Comparison of ENCODE assay signal across 8 cellular contexts in the genomic region with DNA sequence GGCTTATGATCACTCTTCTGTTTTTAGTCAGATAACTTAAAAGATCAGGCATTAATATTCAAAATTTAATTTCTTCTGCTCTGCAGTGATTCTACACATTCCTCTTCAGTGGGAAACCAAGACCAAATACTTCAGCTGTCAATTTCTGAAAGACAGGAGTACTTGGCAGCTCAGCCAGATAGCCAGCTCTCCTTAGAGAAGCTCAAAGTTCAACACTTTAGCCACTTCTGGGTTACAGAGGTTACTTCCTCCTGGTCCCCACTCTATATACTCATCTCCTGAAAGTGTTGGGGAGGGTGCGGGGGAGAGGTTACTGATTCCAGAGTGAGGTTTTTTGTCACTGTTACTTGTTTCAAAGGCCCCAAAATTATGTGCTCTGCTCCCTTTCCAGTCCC. TPM values are rescaled to one million over a fixed set of nuclear protein-coding genes. Genes with fewer than 3 reads are reported as not detected.
A peak's percentile ranks its signal among the peaks of the same experiment; 100 is the strongest.
DNase-seq lines count a peak whose midpoint lies in the region; ATAC-seq and TF ChIP-seq lines count a peak whose summit lies in the region.

No MANE protein-coding gene starts in this region.

- TF ChIP-seq CTCF in suprapubic skin (IDR thresholded peaks at IDR 0.05): no peak
- TF ChIP-seq CTCF in foreskin fibroblast (IDR thresholded peaks at IDR 0.05; ENCODE audit: low read depth, low read length): no peak

- peak overlapping the region; percentile 84 for H3K27ac ChIP-seq in CD8-positive, alpha-beta memory T cell (ENCODE audit: low read depth, low read length)
- no peak overlapping the region for H3K27ac ChIP-seq in suprapubic skin
- H3K27ac ChIP-seq in aorta (ENCODE audit: low read depth in 1 of 2, low read length in 2 of 2): no peak overlapping the region

- no peaks in the 10 kb centered on the region for H3K9me3 Mint-ChIP-seq in CD8-positive, alpha-beta memory T cell
- no peaks in the 10 kb centered on the region for H3K9me3 Mint-ChIP-seq in activated naive CD4-positive, alpha-beta T cell treated with anti-CD3 and anti-CD28 coated beads, Interleukin-2, amount 10 ng/mL, durations not matched to agents 7 days and 5 days

- no peak for TF ChIP-seq EP300 in suprapubic skin (IDR thresholded peaks at IDR 0.05)

- CTCF ChIA-PET in CD8-positive, alpha-beta memory T cell (lab: Charles Lee): interaction anchor here (0.9 to 4.9 kb wide), 14 partner anchors 8 to 458 kb away, joined by 3 to 31 read pairs (median 6); no protein-coding TSS in a partner anchor
- CTCF ChIA-PET in activated naive CD4-positive, alpha-beta T cell treated with anti-CD3 and anti-CD28 coated beads, Interleukin-2, amount 10 ng/mL, durations not matched to agents 7 days and 5 days (lab: Charles Lee): interaction anchor here (0.8 to 2.7 kb wide), 6 partner anchors 14 to 112 kb away, joined by 3 to 9 read pairs (median 4); no protein-coding TSS in a partner anchor

- H3K4me1 ChIP-seq in CD8-positive, alpha-beta memory T cell (ENCODE audit: insufficient read depth, low read length): peaks cover 2% of the 10 kb centered on the region
- H3K4me1 ChIP-seq in suprapubic skin (peaks cover 9% of the 10 kb centered on the region), aorta (ENCODE audit: control insufficient read depth in 1 of 2, insufficient read depth in 2 of 2, low read length in 2 of 2) (peaks cover 0 to 4% of the 10 kb centered on the region in 2 donors)

- peak overlapping the region; percentile 93 for H3K4me3 ChIP-seq in CD8-positive, alpha-beta memory T cell (ENCODE audit: low read length)
- H3K4me3 ChIP-seq in suprapubic skin (peak overlapping the region; percentile 28), aorta (ENCODE audit: low read length in 2 of 2) (no peak overlapping the region), foreskin fibroblast (ENCODE audit: low read depth in 1 of 2, low read length in 2 of 2) (no peak overlapping the region)

- peaks cover 17% of the 10 kb centered on the region for H3K36me3 ChIP-seq in CD8-positive, alpha-beta memory T cell (ENCODE audit: insufficient read depth, low read length)
- H3K36me3 ChIP-seq in suprapubic skin (no peaks in the 10 kb centered on the region), aorta (ENCODE audit: control insufficient read depth in 1 of 2, insufficient read depth in 2 of 2, low read length in 1 of 2) (no peaks in the 10 kb centered on the region)

- ATAC-seq in GM19468 (IDR thresholded peaks at IDR 0.05; ENCODE audit: extremely low read depth, unreplicated experiment) (peak; percentile 19), HG03521 (IDR thresholded peaks at IDR 0.05; ENCODE audit: unreplicated experiment) (peak; percentile 32), aorta (ENCODE audit: low FRiP score) (no peak)

- peaks cover 34 to 93% (median 35%) of the 10 kb centered on the region in 3 donors for H3K36me3 Mint-ChIP-seq in CD8-positive, alpha-beta memory T cell
- peaks cover 82% of the 10 kb centered on the region for H3K36me3 Mint-ChIP-seq in activated naive CD4-positive, alpha-beta T cell treated with anti-CD3 and anti-CD28 coated beads, Interleukin-2, amount 10 ng/mL, durations not matched to agents 7 days and 5 days

- H3K27me3 Mint-ChIP-seq in CD8-positive, alpha-beta memory T cell: no peaks in the 10 kb centered on the region
- H3K27me3 Mint-ChIP-seq in activated naive CD4-positive, alpha-beta T cell treated with anti-CD3 and anti-CD28 coated beads, Interleukin-2, amount 10 ng/mL, durations not matched to agents 7 days and 5 days: no peaks in the 10 kb centered on the region

- no peaks in the 10 kb centered on the region for H3K9me3 ChIP-seq in CD8-positive, alpha-beta memory T cell (ENCODE audit: low read length)
- H3K9me3 ChIP-seq in suprapubic skin: no peaks in the 10 kb centered on the region
- no peaks in the 10 kb centered on the region for H3K9me3 ChIP-seq in aorta (ENCODE audit: control insufficient read depth, low read length)

- H3K27me3 ChIP-seq in CD8-positive, alpha-beta memory T cell (ENCODE audit: insufficient read depth, low read length, poor library complexity, severe bottlenecking): no peaks in the 10 kb centered on the region
- no peaks in the 10 kb centered on the region for H3K27me3 ChIP-seq in suprapubic skin
- H3K27me3 ChIP-seq in aorta (ENCODE audit: control insufficient read depth in 1 of 2, insufficient read depth in 2 of 2, low read length in 1 of 2): no peaks in the 10 kb centered on the region

- POLR2A ChIA-PET in CD8-positive, alpha-beta memory T cell (lab: Charles Lee): interaction anchor here (0.6 to 5.2 kb wide), 12 partner anchors 9 to 112 kb away, joined by 3 to 45 read pairs (median 6); no protein-coding TSS in a partner anchor

- peak overlapping the region; percentile 93 to 99 (median 96) for H3K4me3 Mint-ChIP-seq in CD8-positive, alpha-beta memory T cell
- H3K4me3 Mint-ChIP-seq in activated naive CD4-positive, alpha-beta T cell treated with anti-CD3 and anti-CD28 coated beads, Interleukin-2, amount 10 ng/mL, durations not matched to agents 7 days and 5 days: peak overlapping the region; percentile 97

- DNase-seq in CD8-positive, alpha-beta memory T cell: no peak
- DNase-seq in activated naive CD4-positive, alpha-beta T cell treated with anti-CD3 and anti-CD28 coated beads, Interleukin-2, amount 10 ng/mL, durations not matched to agents 7 days and 5 days: peak; percentile 59
- DNase-seq in suprapubic skin (ENCODE audit: low spot score in 2 of 2) (no peak), SW480 (ENCODE audit: low spot score) (no peak), aorta (no peak), foreskin fibroblast (no peak)

- peak overlapping the region; percentile 92 to 98 (median 94) for H3K27ac Mint-ChIP-seq in CD8-positive, alpha-beta memory T cell
- H3K27ac Mint-ChIP-seq in activated naive CD4-positive, alpha-beta T cell treated with anti-CD3 and anti-CD28 coated beads, Interleukin-2, amount 10 ng/mL, durations not matched to agents 7 days and 5 days: peak overlapping the region; percentile 99

- TF ChIP-seq POLR2A in suprapubic skin (IDR thresholded peaks at IDR 0.05): no peak

- intact Hi-C loops in aorta (cut with DNase I): no loop called here

- peaks cover 32 to 44% (median 35%) of the 10 kb centered on the region in 3 donors for H3K4me1 Mint-ChIP-seq in CD8-positive, alpha-beta memory T cell
- H3K4me1 Mint-ChIP-seq in activated naive CD4-positive, alpha-beta T cell treated with anti-CD3 and anti-CD28 coated beads, Interleukin-2, amount 10 ng/mL, durations not matched to agents 7 days and 5 days: peaks cover 19% of the 10 kb centered on the region

- 78% methylated on average over 1 of the region's 1 CpG for WGBS in suprapubic skin
- WGBS in aorta, 2 donors: 90 to 100% methylated on average over 1 of the region's 1 CpG

RNA-seq across cellular contexts. Expression of gene CYTIP, which starts 4.1 kb away (rescaled TPM):
- total RNA-seq in CD8-positive, alpha-beta memory T cell: 100 to 1,000 TPM; 195 to 202 TPM
- polyA plus RNA-seq in CD8-positive, alpha-beta memory T cell: 144 TPM
- 1 to 10 TPM; 2.1 to 9.6 (median 6.1) TPM for total RNA-seq in suprapubic skin
- 10 to 100 TPM in 1 of 2 donors, 1 to 10 TPM in 1; 10.0 to 21.1 TPM for total RNA-seq in aorta
- 1 to 10 TPM in 1 of 2 donors, under 1 TPM in 1; 1.00 to 5.0 TPM for polyA plus RNA-seq in aorta

Comparison
In these comparisons a context has a peak if more than half of its experiments do, and no peak if none do; other contexts are left out.
1. H3K4me3 ChIP-seq: peak in CD8-positive, alpha-beta memory T cell (single experiment) and suprapubic skin (single experiment); none in aorta (0 of 2) and foreskin fibroblast (0 of 2).
2. RNA of gene CYTIP, which starts 4.1 kb away (total RNA-seq): 195 to 202 TPM in CD8-positive, alpha-beta memory T cell; 10.0 to 21.1 TPM in aorta and 2.1 to 9.6 TPM in suprapubic skin; every median in the first group is over 4 times any median in the second.